Comparison of ENCODE assay signal across 19 cellular contexts in genomic region chr3:170780955-170781354, GRCh38.
A peak's percentile ranks its signal among the peaks of the same experiment; 100 is the strongest.
DNase-seq lines count a peak whose midpoint lies in the region; TF ChIP-seq lines count a peak whose summit lies in the region.
"Had no signal": no experiment of that assay in that cellular context is flagged by ENCODE, and none has a peak within 500 bp of the region (broad histone marks: within the 10 kb centered on the region; RNA-seq: fewer than 3 reads in every experiment).

No MANE protein-coding gene starts in this region.

- H3K36me3 ChIP-seq in osteoblast (ENCODE audit: insufficient read depth, low read length) = no peaks in the 10 kb centered on the region
- H3K36me3 ChIP-seq: sigmoid colon had no signal

- H3K4me1 ChIP-seq in osteoblast (ENCODE audit: insufficient read depth, low read length) = no peaks in the 10 kb centered on the region
- H3K4me1 ChIP-seq: sigmoid colon had no signal

- H2AFZ ChIP-seq in osteoblast (ENCODE audit: low read length) = peak overlapping the region; percentile 21

- no peaks in the 10 kb centered on the region for H3K27me3 ChIP-seq in osteoblast (ENCODE audit: insufficient read depth, low read length)
- H3K27me3 ChIP-seq: sigmoid colon had no signal

- H3K4me3 ChIP-seq in cardiac fibroblast (replicated peaks in 1 of 2; ENCODE audit: low read depth in 2 of 2, low read length in 2 of 2) = no peak overlapping the region
- H3K4me3 ChIP-seq in fibroblast of villous mesenchyme (ENCODE audit: low read depth, low read length) = no peak overlapping the region
- H3K4me3 ChIP-seq in osteoblast (ENCODE audit: insufficient read depth, low read length) = no peak overlapping the region
- H3K4me3 ChIP-seq: lung, sigmoid colon had no signal

- H3K79me2 ChIP-seq in osteoblast (ENCODE audit: insufficient read depth, low read length) = no peaks in the 10 kb centered on the region

- H4K20me1 ChIP-seq in osteoblast (ENCODE audit: insufficient read depth, low read length) = no peaks in the 10 kb centered on the region

- TF ChIP-seq CTCF in cardiac fibroblast (IDR thresholded peaks at IDR 0.05; ENCODE audit: low read depth, low read length) (no peak), fibroblast of villous mesenchyme (IDR thresholded peaks at IDR 0.05; ENCODE audit: insufficient read depth, low read depth, low read length) (no peak), osteoblast (IDR thresholded peaks at IDR 0.05; ENCODE audit: extremely low read depth, low read depth, low read length) (no peak)

- DNase-seq in HuH-7 (ENCODE audit: low spot score) (peak; percentile 36), cardiac fibroblast (ENCODE audit: low read depth in 2 of 2) (peak; percentile 41 to 45), fibroblast of villous mesenchyme (ENCODE audit: low read depth) (peak; percentile 71), osteoblast (ENCODE audit: insufficient read length, low spot score, missing footprints) (no peak), NOMO-1 (lab: John Stamatoyannopoulos, UW; ENCODE audit: unreplicated experiment in 2 of 2) (no peak), A172 (ENCODE audit: low spot score) (no peak)
- DNase-seq in activated CD4-positive, alpha-beta T cell treated with anti-CD3 and anti-CD28 coated beads for 48 hours = no peak
- DNase-seq: activated naive CD4-positive, alpha-beta T cell treated with Interleukin-2 at 50 U/mL for 16 hours; activated T-cell treated with anti-CD3 and anti-CD28 coated beads, Interleukin-2, amount 50 U/mL, for 72 hours; amygdala; CD8-positive, alpha-beta T cell; DMS 273 treated with DMSO at 0.1 percent for 48 hours; KBM-7; NCI-H146; NCI-H2171; NCI-H524 treated with DMSO at 0.1 percent for 48 hours; sigmoid colon; T-helper 17 cell had no signal

- no peaks in the 10 kb centered on the region for H3K9me3 ChIP-seq in osteoblast (ENCODE audit: low read depth, low read length)
- H3K9me3 ChIP-seq: sigmoid colon had no signal

- no peak overlapping the region for H3K27ac ChIP-seq in osteoblast (ENCODE audit: low read depth, low read length)
- H3K27ac ChIP-seq: sigmoid colon had no signal

- H3K4me2 ChIP-seq in osteoblast (ENCODE audit: insufficient read depth, low read length) = no peak overlapping the region

Comparison
In these comparisons a context has a peak if more than half of its experiments do, and no peak if none do; other contexts are left out.
1. DNase-seq: peak in HuH-7 (single experiment), cardiac fibroblast (2 of 2) and fibroblast of villous mesenchyme (single experiment); none in osteoblast (single experiment), activated CD4-positive, alpha-beta T cell treated with anti-CD3 and anti-CD28 coated beads for 48 hours (single experiment), NOMO-1 (0 of 2) and A172 (single experiment).